ENCODE assay signal across 2 cellular contexts in genomic region chr16:19089410-19089955, GRCh38.
TF ChIP-seq lines count a peak whose summit lies in the region.

No MANE protein-coding gene starts in this region.

TF ChIP-seq in HepG2, 621 proteins besides CTCF, POLR2A, EP300 and RAD21:
- TF ChIP-seq NFYB (CRISPR knock-in tag; IDR thresholded peaks at IDR 0.05) (peak; percentile 70), NFYC (CRISPR knock-in tag; IDR thresholded peaks at IDR 0.05) (peak; percentile 70), GTF2F1 (IDR thresholded peaks at IDR 0.05; ENCODE audit: low read length) (no peak), MZF1 (CRISPR knock-in tag; IDR thresholded peaks at IDR 0.05; ENCODE audit: borderline replicate concordance) (no peak), ZNF329 (CRISPR knock-in tag; IDR thresholded peaks at IDR 0.05; ENCODE audit: low read depth) (0 out of 2 replicates have a peak, but pooled peaks have one; percentile 4), TOPORS (CRISPR knock-in tag; IDR thresholded peaks at IDR 0.05) (no peak), ATF7 (IDR thresholded peaks at IDR 0.05) (no peak), ATF7 (CRISPR knock-in tag; IDR thresholded peaks at IDR 0.05) (no peak), HDAC6 (IDR thresholded peaks at IDR 0.05; ENCODE audit: low read depth, low read length) (no peak), ZNF616 (CRISPR knock-in tag; IDR thresholded peaks at IDR 0.05; ENCODE audit: low read depth) (no peak)
- TF ChIP-seq, protein P1, sequence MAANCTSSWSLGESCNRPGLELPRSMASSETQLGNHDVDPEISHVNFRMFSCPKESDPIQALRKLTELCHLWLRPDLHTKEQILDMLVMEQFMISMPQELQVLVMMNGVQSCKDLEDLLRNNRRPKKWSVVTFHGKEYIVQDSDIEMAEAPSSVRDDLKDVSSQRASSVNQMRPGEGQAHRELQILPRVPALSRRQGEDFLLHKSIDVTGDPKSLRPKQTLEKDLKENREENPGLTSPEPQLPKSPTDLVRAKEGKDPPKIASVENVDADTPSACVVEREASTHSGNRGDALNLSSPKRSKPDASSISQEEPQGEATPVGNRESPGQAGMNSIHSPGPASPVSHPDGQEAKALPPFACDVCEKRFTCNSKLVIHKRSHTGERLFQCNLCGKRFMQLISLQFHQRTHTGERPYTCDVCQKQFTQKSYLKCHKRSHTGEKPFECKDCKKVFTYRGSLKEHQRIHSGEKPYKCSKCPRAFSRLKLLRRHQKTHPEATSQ (CRISPR knock-in tag; IDR thresholded peaks at IDR 0.05; ENCODE audit: borderline replicate concordance), result no peak
- TF ChIP-seq, protein P2, sequence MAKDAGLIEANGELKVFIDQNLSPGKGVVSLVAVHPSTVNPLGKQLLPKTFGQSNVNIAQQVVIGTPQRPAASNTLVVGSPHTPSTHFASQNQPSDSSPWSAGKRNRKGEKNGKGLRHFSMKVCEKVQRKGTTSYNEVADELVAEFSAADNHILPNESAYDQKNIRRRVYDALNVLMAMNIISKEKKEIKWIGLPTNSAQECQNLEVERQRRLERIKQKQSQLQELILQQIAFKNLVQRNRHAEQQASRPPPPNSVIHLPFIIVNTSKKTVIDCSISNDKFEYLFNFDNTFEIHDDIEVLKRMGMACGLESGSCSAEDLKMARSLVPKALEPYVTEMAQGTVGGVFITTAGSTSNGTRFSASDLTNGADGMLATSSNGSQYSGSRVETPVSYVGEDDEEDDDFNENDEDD (CRISPR knock-in tag; IDR thresholded peaks at IDR 0.05; ENCODE audit: borderline replicate concordance), result no peak
- TF ChIP-seq, protein P3, sequence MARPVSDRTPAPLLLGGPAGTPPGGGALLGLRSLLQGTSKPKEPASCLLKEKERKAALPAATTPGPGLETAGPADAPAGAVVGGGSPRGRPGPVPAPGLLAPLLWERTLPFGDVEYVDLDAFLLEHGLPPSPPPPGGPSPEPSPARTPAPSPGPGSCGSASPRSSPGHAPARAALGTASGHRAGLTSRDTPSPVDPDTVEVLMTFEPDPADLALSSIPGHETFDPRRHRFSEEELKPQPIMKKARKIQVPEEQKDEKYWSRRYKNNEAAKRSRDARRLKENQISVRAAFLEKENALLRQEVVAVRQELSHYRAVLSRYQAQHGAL (CRISPR knock-in tag; IDR thresholded peaks at IDR 0.05; ENCODE audit: not compliant biosample characterization), result no peak
- TF ChIP-seq, protein P4, sequence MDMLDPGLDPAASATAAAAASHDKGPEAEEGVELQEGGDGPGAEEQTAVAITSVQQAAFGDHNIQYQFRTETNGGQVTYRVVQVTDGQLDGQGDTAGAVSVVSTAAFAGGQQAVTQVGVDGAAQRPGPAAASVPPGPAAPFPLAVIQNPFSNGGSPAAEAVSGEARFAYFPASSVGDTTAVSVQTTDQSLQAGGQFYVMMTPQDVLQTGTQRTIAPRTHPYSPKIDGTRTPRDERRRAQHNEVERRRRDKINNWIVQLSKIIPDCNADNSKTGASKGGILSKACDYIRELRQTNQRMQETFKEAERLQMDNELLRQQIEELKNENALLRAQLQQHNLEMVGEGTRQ (IDR thresholded peaks at IDR 0.05; ENCODE audit: low read depth, low read length), result no peak
- TF ChIP-seq, protein P4 (CRISPR knock-in tag; IDR thresholded peaks at IDR 0.05; ENCODE audit: borderline replicate concordance), result peak; percentile 39; the same call in 1 of the 2 replicates

TF ChIP-seq in WTC11, 78 proteins besides CTCF, POLR2A, EP300 and RAD21:
- TF ChIP-seq, protein P5, sequence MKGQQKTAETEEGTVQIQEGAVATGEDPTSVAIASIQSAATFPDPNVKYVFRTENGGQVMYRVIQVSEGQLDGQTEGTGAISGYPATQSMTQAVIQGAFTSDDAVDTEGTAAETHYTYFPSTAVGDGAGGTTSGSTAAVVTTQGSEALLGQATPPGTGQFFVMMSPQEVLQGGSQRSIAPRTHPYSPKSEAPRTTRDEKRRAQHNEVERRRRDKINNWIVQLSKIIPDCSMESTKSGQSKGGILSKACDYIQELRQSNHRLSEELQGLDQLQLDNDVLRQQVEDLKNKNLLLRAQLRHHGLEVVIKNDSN (CRISPR knock-in tag; IDR thresholded peaks at IDR 0.05), result 0 out of 2 replicates have a peak, but pooled peaks have one; percentile 19
- TF ChIP-seq CREM (CRISPR knock-in tag; IDR thresholded peaks at IDR 0.05) (no peak), NFYB (CRISPR knock-in tag; conservative IDR thresholded peaks at IDR 0.05; ENCODE audit: low read depth) (0 out of 2 replicates have a peak, but pooled peaks have one; percentile 32), RORB (CRISPR knock-in tag; IDR thresholded peaks at IDR 0.05) (no peak), HMGA2 (CRISPR knock-in tag; IDR thresholded peaks at IDR 0.05) (no peak), TEAD1 (CRISPR knock-in tag; IDR thresholded peaks at IDR 0.05) (no peak), MYBL2 (CRISPR knock-in tag; IDR thresholded peaks at IDR 0.05) (no peak), ATF1 (CRISPR knock-in tag; IDR thresholded peaks at IDR 0.05) (no peak), ELF4 (CRISPR knock-in tag; IDR thresholded peaks at IDR 0.05; ENCODE audit: low read depth) (no peak)
- TF ChIP-seq, protein P4 (CRISPR knock-in tag; IDR thresholded peaks at IDR 0.05), result peak; percentile 44
- TF ChIP-seq, protein P6, sequence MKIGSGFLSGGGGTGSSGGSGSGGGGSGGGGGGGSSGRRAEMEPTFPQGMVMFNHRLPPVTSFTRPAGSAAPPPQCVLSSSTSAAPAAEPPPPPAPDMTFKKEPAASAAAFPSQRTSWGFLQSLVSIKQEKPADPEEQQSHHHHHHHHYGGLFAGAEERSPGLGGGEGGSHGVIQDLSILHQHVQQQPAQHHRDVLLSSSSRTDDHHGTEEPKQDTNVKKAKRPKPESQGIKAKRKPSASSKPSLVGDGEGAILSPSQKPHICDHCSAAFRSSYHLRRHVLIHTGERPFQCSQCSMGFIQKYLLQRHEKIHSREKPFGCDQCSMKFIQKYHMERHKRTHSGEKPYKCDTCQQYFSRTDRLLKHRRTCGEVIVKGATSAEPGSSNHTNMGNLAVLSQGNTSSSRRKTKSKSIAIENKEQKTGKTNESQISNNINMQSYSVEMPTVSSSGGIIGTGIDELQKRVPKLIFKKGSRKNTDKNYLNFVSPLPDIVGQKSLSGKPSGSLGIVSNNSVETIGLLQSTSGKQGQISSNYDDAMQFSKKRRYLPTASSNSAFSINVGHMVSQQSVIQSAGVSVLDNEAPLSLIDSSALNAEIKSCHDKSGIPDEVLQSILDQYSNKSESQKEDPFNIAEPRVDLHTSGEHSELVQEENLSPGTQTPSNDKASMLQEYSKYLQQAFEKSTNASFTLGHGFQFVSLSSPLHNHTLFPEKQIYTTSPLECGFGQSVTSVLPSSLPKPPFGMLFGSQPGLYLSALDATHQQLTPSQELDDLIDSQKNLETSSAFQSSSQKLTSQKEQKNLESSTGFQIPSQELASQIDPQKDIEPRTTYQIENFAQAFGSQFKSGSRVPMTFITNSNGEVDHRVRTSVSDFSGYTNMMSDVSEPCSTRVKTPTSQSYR (CRISPR knock-in tag; IDR thresholded peaks at IDR 0.05), result no peak
- TF ChIP-seq, protein P7, sequence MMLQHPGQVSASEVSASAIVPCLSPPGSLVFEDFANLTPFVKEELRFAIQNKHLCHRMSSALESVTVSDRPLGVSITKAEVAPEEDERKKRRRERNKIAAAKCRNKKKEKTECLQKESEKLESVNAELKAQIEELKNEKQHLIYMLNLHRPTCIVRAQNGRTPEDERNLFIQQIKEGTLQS (CRISPR knock-in tag; conservative IDR thresholded peaks at IDR 0.05), result no peak
- TF ChIP-seq, protein P8, sequence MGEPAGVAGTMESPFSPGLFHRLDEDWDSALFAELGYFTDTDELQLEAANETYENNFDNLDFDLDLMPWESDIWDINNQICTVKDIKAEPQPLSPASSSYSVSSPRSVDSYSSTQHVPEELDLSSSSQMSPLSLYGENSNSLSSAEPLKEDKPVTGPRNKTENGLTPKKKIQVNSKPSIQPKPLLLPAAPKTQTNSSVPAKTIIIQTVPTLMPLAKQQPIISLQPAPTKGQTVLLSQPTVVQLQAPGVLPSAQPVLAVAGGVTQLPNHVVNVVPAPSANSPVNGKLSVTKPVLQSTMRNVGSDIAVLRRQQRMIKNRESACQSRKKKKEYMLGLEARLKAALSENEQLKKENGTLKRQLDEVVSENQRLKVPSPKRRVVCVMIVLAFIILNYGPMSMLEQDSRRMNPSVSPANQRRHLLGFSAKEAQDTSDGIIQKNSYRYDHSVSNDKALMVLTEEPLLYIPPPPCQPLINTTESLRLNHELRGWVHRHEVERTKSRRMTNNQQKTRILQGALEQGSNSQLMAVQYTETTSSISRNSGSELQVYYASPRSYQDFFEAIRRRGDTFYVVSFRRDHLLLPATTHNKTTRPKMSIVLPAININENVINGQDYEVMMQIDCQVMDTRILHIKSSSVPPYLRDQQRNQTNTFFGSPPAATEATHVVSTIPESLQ (CRISPR knock-in tag; IDR thresholded peaks at IDR 0.05), result no peak
